Comparison of ENCODE assay signal across 8 cellular contexts in the genomic region with DNA sequence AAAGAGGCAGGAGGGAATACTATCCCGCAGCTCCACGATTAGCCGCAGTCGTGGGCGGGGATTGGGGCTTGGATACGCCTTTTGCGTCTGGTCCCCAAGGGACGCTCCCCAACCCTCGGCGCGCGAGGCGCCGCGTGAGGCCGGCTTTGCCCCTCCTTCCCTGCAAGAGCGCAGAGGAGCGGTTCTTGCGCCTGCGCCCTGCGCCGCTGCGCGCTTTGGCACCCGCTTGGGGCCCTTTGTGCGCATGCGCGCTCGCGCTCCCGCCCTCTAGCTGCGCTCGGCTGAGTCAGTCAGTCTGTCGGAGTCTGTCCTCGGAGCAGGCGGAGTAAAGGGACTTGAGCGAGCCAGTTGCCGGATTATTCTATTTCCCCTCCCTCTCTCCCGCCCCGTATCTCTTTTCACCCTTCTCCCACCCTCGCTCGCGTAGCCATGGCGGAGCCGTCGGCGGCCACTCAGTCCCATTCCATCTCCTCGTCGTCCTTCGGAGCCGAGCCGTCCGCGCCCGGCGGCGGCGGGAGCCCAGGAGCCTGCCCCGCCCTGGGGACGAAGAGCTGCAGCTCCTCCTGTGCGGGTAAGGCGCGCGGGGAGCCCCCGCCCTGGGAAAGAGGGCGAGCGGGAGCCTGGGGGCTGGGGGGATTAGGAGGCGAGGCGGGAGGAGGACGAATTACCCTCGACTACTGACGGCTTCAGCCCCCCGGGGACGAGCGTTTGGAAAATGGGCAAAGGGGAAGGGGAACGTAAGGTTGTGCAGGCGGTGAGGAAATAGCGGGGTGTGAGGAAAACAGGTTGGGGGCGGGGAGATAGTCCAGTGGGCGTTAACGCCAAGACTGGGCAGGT. TPM values are rescaled to one million over a fixed set of nuclear protein-coding genes. Genes with fewer than 3 reads are reported as not detected.
DNase-seq lines count a peak whose midpoint lies in the region; ATAC-seq and TF ChIP-seq lines count a peak whose summit lies in the region.

A gene with protein sequence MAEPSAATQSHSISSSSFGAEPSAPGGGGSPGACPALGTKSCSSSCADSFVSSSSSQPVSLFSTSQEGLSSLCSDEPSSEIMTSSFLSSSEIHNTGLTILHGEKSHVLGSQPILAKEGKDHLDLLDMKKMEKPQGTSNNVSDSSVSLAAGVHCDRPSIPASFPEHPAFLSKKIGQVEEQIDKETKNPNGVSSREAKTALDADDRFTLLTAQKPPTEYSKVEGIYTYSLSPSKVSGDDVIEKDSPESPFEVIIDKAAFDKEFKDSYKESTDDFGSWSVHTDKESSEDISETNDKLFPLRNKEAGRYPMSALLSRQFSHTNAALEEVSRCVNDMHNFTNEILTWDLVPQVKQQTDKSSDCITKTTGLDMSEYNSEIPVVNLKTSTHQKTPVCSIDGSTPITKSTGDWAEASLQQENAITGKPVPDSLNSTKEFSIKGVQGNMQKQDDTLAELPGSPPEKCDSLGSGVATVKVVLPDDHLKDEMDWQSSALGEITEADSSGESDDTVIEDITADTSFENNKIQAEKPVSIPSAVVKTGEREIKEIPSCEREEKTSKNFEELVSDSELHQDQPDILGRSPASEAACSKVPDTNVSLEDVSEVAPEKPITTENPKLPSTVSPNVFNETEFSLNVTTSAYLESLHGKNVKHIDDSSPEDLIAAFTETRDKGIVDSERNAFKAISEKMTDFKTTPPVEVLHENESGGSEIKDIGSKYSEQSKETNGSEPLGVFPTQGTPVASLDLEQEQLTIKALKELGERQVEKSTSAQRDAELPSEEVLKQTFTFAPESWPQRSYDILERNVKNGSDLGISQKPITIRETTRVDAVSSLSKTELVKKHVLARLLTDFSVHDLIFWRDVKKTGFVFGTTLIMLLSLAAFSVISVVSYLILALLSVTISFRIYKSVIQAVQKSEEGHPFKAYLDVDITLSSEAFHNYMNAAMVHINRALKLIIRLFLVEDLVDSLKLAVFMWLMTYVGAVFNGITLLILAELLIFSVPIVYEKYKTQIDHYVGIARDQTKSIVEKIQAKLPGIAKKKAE (plus strand): TSS at position 293 of the 837 bp plus-strand sequence. CDS start 137 bp downstream, at position 430.

- under 1% methylated on average over 81 of the region's 81 CpGs for WGBS in right cardiac atrium

- intact Hi-C loops in T-helper 2 cell treated with Interferon-gamma antibody and Interleukin-4, amounts not matched to agents 100 ng/mL and 5 ng/mL, for 36 hours (cut with micrococcal nuclease) = loop anchor here (1.0 to 5.0 kb wide), 2 partner anchors 10 to 799 kb away; a partner anchor contains a TSS
- intact Hi-C loops in right cardiac atrium (cut with DNase I) = no loop called here
- intact Hi-C loops in uterus (cut with DNase I; ENCODE audit: low total_unique reads) = no loop called here

- DNase-seq in NCI-H187 treated with DMSO at 0.1 percent for 48 hours (lab: John Stamatoyannopoulos, UW) (peak; percentile 50), anterior cingulate cortex (lab: John Stamatoyannopoulos, UW) (peak; percentile 70 to 99 (median 96)), right cardiac atrium (peak; percentile 97 to 99 (median 99)), pulmonary artery endothelial cell (ENCODE audit: low read depth, low spot score) (peak; percentile 90), uterus (peak; percentile 94 to 99)

- H3K4me3 ChIP-seq in right cardiac atrium (ENCODE audit: low read length) (peak within 1 kb of the TSS; percentile 89), uterus (peak within 1 kb of the TSS; percentile 70 to 96)

- H3K9me3 ChIP-seq in right cardiac atrium (ENCODE audit: control insufficient read depth, low read length) = no peaks in the 10 kb centered on the region
- no peaks in the 10 kb centered on the region for H3K9me3 ChIP-seq in uterus

- ATAC-seq in GM18499 (IDR thresholded peaks at IDR 0.05; ENCODE audit: insufficient read depth, unreplicated experiment) = peak; percentile 49
- ATAC-seq in HG02943 (IDR thresholded peaks at IDR 0.05; ENCODE audit: low read depth, unreplicated experiment) = peak; percentile 86
- peak; percentile 97 to 98 for ATAC-seq in right cardiac atrium

- TF ChIP-seq POLR2A in uterus (IDR thresholded peaks at IDR 0.05) = peak; percentile 95 to 98

- H3K4me1 ChIP-seq in right cardiac atrium (ENCODE audit: control insufficient read depth, insufficient read depth, low read length) = peaks cover 2% of the 10 kb centered on the region
- H3K4me1 ChIP-seq in uterus = peaks cover 0 to 18% of the 10 kb centered on the region in 2 donors

- H3K27ac ChIP-seq in right cardiac atrium (ENCODE audit: low read length) (peak within 1 kb of the TSS; percentile 97), uterus (peak within 1 kb of the TSS; percentile 95 to 96)

- H3K36me3 ChIP-seq in uterus = no peaks in the 10 kb centered on the region

- no peaks in the 10 kb centered on the region for H3K27me3 ChIP-seq in right cardiac atrium (ENCODE audit: control insufficient read depth, insufficient read depth)
- H3K27me3 ChIP-seq in uterus = no peaks in the 10 kb centered on the region

- peak; percentile 16 to 72 (median 54) for TF ChIP-seq CTCF in uterus (IDR thresholded peaks at IDR 0.05)

RNA-seq across cellular contexts. Expression of the gene that starts here (rescaled TPM):
- total RNA-seq in T-helper 2 cell treated with Interferon-gamma antibody and Interleukin-4, amounts not matched to agents 100 ng/mL and 5 ng/mL, for 36 hours = 68.2 and 68.5 TPM in 2 replicates
- 10 to 100 TPM; 50.1 to 67.6 (median 62.1) TPM for total RNA-seq in right cardiac atrium
- 58.4 TPM for polyA plus RNA-seq in right cardiac atrium
- 41.5 and 51.5 TPM in 2 replicates for total RNA-seq in pulmonary artery endothelial cell
- 10 to 100 TPM; 52.5 to 86.8 (median 63.9) TPM for total RNA-seq in uterus

Comparison
In these comparisons a context has a peak if more than half of its experiments do, and no peak if none do; other contexts are left out.
1. Peak in every context shown above with its lines: DNase-seq, ATAC-seq, H3K4me3 ChIP-seq and H3K27ac ChIP-seq.